ENCODE assay signal across 16 cellular contexts in the genomic region with DNA sequence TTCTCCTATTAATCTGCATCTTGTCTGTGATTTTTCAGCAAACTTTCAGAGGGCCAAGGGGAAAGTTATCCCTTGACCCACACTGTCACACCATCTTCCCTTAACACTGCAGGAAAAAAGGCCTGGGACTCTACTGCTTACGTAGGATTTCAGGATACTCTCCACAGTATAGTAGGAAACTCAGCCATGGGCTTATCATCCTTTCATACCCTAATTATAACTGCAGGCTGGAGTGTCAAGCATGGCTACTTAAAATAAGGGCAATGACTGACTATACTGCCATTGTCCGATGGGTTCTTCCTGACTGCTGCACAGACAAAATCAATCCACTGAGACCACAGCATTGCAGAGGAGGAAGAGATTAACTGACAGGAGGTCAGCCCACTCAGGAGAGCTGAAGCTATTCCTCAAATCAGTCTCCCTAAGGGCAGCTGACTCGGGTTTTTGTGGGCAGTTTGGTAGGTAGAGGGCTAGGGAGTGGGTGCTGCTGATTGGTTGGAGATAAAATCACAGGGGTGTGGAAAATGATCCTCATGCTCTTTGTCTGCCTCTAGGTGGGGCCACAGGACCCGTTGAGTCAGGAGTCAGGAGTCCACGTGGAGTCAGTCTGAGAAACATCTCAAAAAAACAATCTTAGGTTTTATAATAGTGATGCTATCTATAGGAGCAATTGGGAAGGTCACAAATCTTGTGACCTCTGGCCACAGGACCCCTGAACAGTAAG.
DNase-seq lines count a peak whose midpoint lies in the region; ATAC-seq, FAIRE-seq and TF ChIP-seq lines count a peak whose summit lies in the region.
"Had no signal": no experiment of that assay in that cellular context is flagged by ENCODE, and none has a peak within 500 bp of the region (broad histone marks: within the 10 kb centered on the region; RNA-seq: fewer than 3 reads in every experiment).

No MANE protein-coding gene starts in this region.

- H2AFZ ChIP-seq in HepG2 (ENCODE audit: low read length) (no peak overlapping the region), osteoblast (ENCODE audit: low read length) (no peak overlapping the region)

- FAIRE-seq in HepG2 (lab: Jason Lieb, UNC): no peak
- FAIRE-seq: astrocyte, G401.6, islet of Langerhans had no signal

- H3K4me2 ChIP-seq in HepG2 (ENCODE audit: low read depth, low read length): no peak overlapping the region
- H3K4me2 ChIP-seq in osteoblast (ENCODE audit: insufficient read depth, low read length): no peak overlapping the region

- WGBS in HepG2 (ENCODE audit: low lambda C conversion rate): 15% methylated on average over 5 of the region's 5 CpGs
- 61% methylated on average over 5 of the region's 5 CpGs for WGBS in right lobe of liver (ENCODE audit: insufficient coverage, low coverage, low lambda C conversion rate, missing lambda C conversion rate)

- TF ChIP-seq EP300 in HepG2 (IDR thresholded peaks at IDR 0.05; ENCODE audit: low read depth in 2 of 2, low read length in 2 of 2) (no peak), HepG2 (CRISPR knock-in tag; IDR thresholded peaks at IDR 0.05; ENCODE audit: borderline replicate concordance) (no peak)

- TF ChIP-seq CTCF in HepG2 (CRISPR knock-in tag; IDR thresholded peaks at IDR 0.05) (peak; percentile 62), right lobe of liver (IDR thresholded peaks at IDR 0.05) (no peak), osteoblast (IDR thresholded peaks at IDR 0.05; ENCODE audit: extremely low read depth, low read depth, low read length) (peak; percentile 43)

- TF ChIP-seq RAD21 in HepG2 (CRISPR knock-in tag; IDR thresholded peaks at IDR 0.05): no peak

- DNase-seq in HepG2 (ENCODE audit: low spot score) (peak; percentile 24), right lobe of liver (no peak), RPMI7951 (ENCODE audit: low read depth) (peak; percentile 41), osteoblast (ENCODE audit: insufficient read length, low spot score, missing footprints) (no peak), amygdala (lab: John Stamatoyannopoulos, UW) (no peak), occipital lobe (lab: John Stamatoyannopoulos, UW) (no peak)
- DNase-seq: foreskin fibroblast; naive thymus-derived CD4-positive, alpha-beta T cell; NCI-H1105 treated with DMSO at 0.1 percent for 48 hours; NCI-H345; SIG-M5 had no signal

- in situ Hi-C loops in HepG2 (cut with HindIII; ENCODE audit: extremely low pct_ligation_motif_present, low pct_unique_long_range_greater_than_20kb): no loop called here

- intact Hi-C loops in HepG2 (cut with micrococcal nuclease; ENCODE audit: unreplicated experiment) (loop anchor here (2.0 kb wide), 1 partner anchor 291 kb away; no protein-coding TSS in a partner anchor), right lobe of liver (cut with DNase I) (no loop called here)

- H3K9me3 ChIP-seq in HepG2 (ENCODE audit: low read length) (no peaks in the 10 kb centered on the region), right lobe of liver (no peaks in the 10 kb centered on the region), osteoblast (ENCODE audit: low read depth, low read length) (no peaks in the 10 kb centered on the region)

- H3K36me3 ChIP-seq in HepG2 (replicated peaks in 1 of 2; ENCODE audit: control insufficient read depth in 1 of 2, insufficient read depth in 2 of 2, low read length in 2 of 2) (no peaks in the 10 kb centered on the region), right lobe of liver (no peaks in the 10 kb centered on the region), osteoblast (ENCODE audit: insufficient read depth, low read length) (no peaks in the 10 kb centered on the region)

- no peak overlapping the region for H3K4me3 ChIP-seq in HepG2 (replicated peaks in 1 of 3; ENCODE audit: insufficient read depth in 1 of 3, low read depth in 2 of 3, low read length in 3 of 3)
- no peak overlapping the region for H3K4me3 ChIP-seq in right lobe of liver
- no peak overlapping the region for H3K4me3 ChIP-seq in osteoblast (ENCODE audit: insufficient read depth, low read length)

- POLR2A ChIA-PET in HepG2 (lab: Yijun Ruan, JAX): no interaction called here

- H4K20me1 ChIP-seq in HepG2 (ENCODE audit: insufficient read depth, low read length): no peaks in the 10 kb centered on the region
- no peaks in the 10 kb centered on the region for H4K20me1 ChIP-seq in osteoblast (ENCODE audit: insufficient read depth, low read length)

- no TSS peak for BruUV-seq in HepG2 (replicated peaks; lab: Mats Ljungman, UMichigan)

- H3K4me1 ChIP-seq in HepG2 (ENCODE audit: insufficient read depth, low read length): no peaks in the 10 kb centered on the region
- no peaks in the 10 kb centered on the region for H3K4me1 ChIP-seq in right lobe of liver
- peaks cover 9% of the 10 kb centered on the region for H3K4me1 ChIP-seq in osteoblast (ENCODE audit: insufficient read depth, low read length)

- ATAC-seq in HepG2 (peak; percentile 69), right lobe of liver (no peak), HG02870 (IDR thresholded peaks at IDR 0.05; ENCODE audit: unreplicated experiment) (peak; percentile 49), GM19455 (IDR thresholded peaks at IDR 0.05; ENCODE audit: unreplicated experiment) (no peak)
- ATAC-seq: naive thymus-derived CD4-positive, alpha-beta T cell had no signal

- H3K79me2 ChIP-seq in HepG2 (ENCODE audit: insufficient read depth, low read length) (no peaks in the 10 kb centered on the region), osteoblast (ENCODE audit: insufficient read depth, low read length) (no peaks in the 10 kb centered on the region)

- TF ChIP-seq POLR2A in HepG2 (IDR thresholded peaks at IDR 0.05; ENCODE audit: insufficient read depth in 1 of 2, low read depth in 2 of 2, low read length in 2 of 2) (no peak), right lobe of liver (IDR thresholded peaks at IDR 0.05) (no peak)

- H3K27me3 ChIP-seq in HepG2 (ENCODE audit: control insufficient read depth in 1 of 2, insufficient read depth in 2 of 2, low read length in 2 of 2) (no peaks in the 10 kb centered on the region), right lobe of liver (no peaks in the 10 kb centered on the region), osteoblast (ENCODE audit: insufficient read depth, low read length) (no peaks in the 10 kb centered on the region)

- CTCF ChIA-PET in HepG2 (lab: Yijun Ruan, JAX; ENCODE audit: low intra/inter-chr PET ratio, low total read pairs): interaction anchor here (0.9 kb wide), 1 partner anchor 290 kb away, joined by 3 read pairs; no protein-coding TSS in a partner anchor

- H3K27ac ChIP-seq in HepG2 (ENCODE audit: extremely low read length, insufficient read depth, low read length) (no peak overlapping the region), right lobe of liver (no peak overlapping the region), osteoblast (ENCODE audit: low read depth, low read length) (no peak overlapping the region)

- no peak overlapping the region for H3K9ac ChIP-seq in HepG2 (ENCODE audit: insufficient read depth, low read depth, low read length)

TF ChIP-seq in HepG2, 621 proteins besides CTCF, POLR2A, EP300 and RAD21:
- TF ChIP-seq KLF12 (CRISPR knock-in tag; IDR thresholded peaks at IDR 0.05; ENCODE audit: borderline replicate concordance) (no peak), RELA (CRISPR knock-in tag; IDR thresholded peaks at IDR 0.05) (no peak), STAG1 (CRISPR knock-in tag; IDR thresholded peaks at IDR 0.05) (peak; percentile 52), SMC3 (IDR thresholded peaks at IDR 0.05; ENCODE audit: low read length) (peak; percentile 41; the same call in 1 of the 2 replicates), SNAPC2 (CRISPR knock-in tag; IDR thresholded peaks at IDR 0.05) (no peak), NFYC (CRISPR knock-in tag; IDR thresholded peaks at IDR 0.05) (0 out of 2 replicates have a peak, but pooled peaks have one; percentile 25), RARG (CRISPR knock-in tag; IDR thresholded peaks at IDR 0.05; ENCODE audit: low read depth) (no peak)

Comparison
In these comparisons a context has a peak if more than half of its experiments do, and no peak if none do; other contexts are left out.
1. ATAC-seq: peak in HepG2 (single experiment) and HG02870 (single experiment); none in right lobe of liver (0 of 4) and GM19455 (single experiment).
2. DNase-seq: peak in HepG2 (single experiment) and RPMI7951 (single experiment); none in right lobe of liver (0 of 3), osteoblast (single experiment), amygdala (0 of 56) and occipital lobe (single experiment).
3. CTCF ChIP-seq: peak in HepG2 (single experiment) and osteoblast (single experiment); none in right lobe of liver (0 of 4).